ENCODE assay signal across 24 cellular contexts in the genomic region with DNA sequence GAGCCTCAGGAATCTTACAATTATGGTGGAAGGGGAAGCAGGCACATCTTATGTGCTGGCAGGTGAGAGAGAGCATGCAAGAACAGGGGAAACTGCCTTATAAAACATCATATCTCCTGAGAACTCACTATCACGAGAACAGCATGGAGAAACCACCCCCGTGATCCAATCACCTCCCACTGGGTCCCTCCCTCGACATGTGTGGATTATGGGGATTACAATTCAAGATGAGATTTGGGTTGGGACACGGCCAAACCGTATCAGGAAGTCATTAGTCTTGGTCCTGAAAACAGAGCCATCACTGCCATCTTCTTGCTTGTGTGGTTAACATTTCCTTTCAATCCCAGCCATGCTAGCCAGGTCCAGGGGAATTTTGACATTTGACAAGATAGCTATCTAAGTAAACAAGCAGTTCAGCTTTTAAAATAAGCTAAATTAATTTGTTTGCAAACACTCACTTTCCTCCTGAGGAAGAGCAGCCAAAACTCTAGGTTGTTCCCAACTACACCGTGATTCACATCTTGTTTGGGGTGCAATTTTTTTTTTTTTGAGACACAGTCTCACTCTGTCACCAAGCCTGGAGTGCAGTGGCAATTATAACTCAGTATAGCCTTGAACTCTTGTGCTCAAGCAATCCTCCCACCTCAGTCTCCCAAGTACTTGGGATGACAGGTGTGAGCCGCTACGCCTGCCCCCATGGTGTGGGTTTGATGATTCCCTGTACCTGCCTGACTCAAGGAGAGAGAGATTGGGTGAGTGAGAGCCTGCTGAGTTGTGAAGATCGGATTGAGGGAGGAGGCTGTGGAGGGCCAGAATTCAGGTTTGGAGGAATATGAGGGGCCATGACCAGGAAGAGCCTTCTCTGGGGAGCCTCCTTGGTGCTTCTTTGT. TPM values are rescaled to one million over a fixed set of nuclear protein-coding genes. Genes with fewer than 3 reads are reported as not detected.
"Had no signal": no experiment of that assay in that cellular context is flagged by ENCODE, and none has a peak within 500 bp of the region (broad histone marks: within the 10 kb centered on the region; RNA-seq: fewer than 3 reads in every experiment).

No MANE protein-coding gene starts in this region.

- DNase-seq: dermis blood vessel endothelial cell; esophagus squamous epithelium; foreskin fibroblast; kidney; left cardiac atrium; left ventricle myocardium inferior; lower lobe of right lung; ovary; retina; right lobe of liver; stimulated activated CD4-positive, alpha-beta T cell treated with anti-CD3 and anti-CD28 coated beads, Interleukin-4, amount 100 ng/mL, for 1 hour; stimulated activated CD8-positive, alpha-beta memory T cell treated with anti-CD3 and anti-CD28 coated beads, Interleukin-4, amount 100 ng/mL, for 48 hours; tibial artery; upper lobe of right lung had no signal

- H3K36me3 Mint-ChIP-seq: memory B cell; mesothelial cell of epicardium; natural killer cell treated with Interleukin-12 subunit alpha and Interleukin-12 subunit beta and Interleukin-15 and Interleukin-18, amount 100 ng/mL, for 72 hours; neural progenitor cell; stimulated activated effector memory CD8-positive, alpha-beta T cell treated with anti-CD3 and anti-CD28 coated beads, Interleukin-12 subunit alpha, Interleukin-12 subunit beta, amount 100 ng/mL, for 72 hours had no signal

- H3K27ac ChIP-seq: esophagus squamous epithelium, gastroesophageal sphincter, hepatocyte, left ventricle myocardium inferior, lower lobe of right lung, neural progenitor cell, ovary, right lobe of liver, tibial artery, upper lobe of right lung, vagina had no signal

- H3K4me1 Mint-ChIP-seq: neural progenitor cell; stimulated activated effector memory CD8-positive, alpha-beta T cell treated with anti-CD3 and anti-CD28 coated beads, Interleukin-12 subunit alpha, Interleukin-12 subunit beta, amount 100 ng/mL, for 72 hours had no signal

- H3K4me3 ChIP-seq: esophagus squamous epithelium, gastroesophageal sphincter, hepatocyte, left ventricle myocardium inferior, lower lobe of right lung, neural progenitor cell, ovary, right lobe of liver, tibial artery, upper lobe of right lung, vagina had no signal

- H3K4me3 Mint-ChIP-seq: memory B cell; mesothelial cell of epicardium; natural killer cell treated with Interleukin-12 subunit alpha and Interleukin-12 subunit beta and Interleukin-15 and Interleukin-18, amount 100 ng/mL, for 72 hours; neural progenitor cell; stimulated activated effector memory CD8-positive, alpha-beta T cell treated with anti-CD3 and anti-CD28 coated beads, Interleukin-12 subunit alpha, Interleukin-12 subunit beta, amount 100 ng/mL, for 72 hours; stimulated activated naive CD8-positive, alpha-beta T cell treated with anti-CD3 and anti-CD28 coated beads, Interleukin-15, Interleukin-2, amounts not matched to agents 100 ng/mL and 50 ng/mL, for 24 hours had no signal

- H3K27ac Mint-ChIP-seq: memory B cell; mesothelial cell of epicardium; natural killer cell treated with Interleukin-12 subunit alpha and Interleukin-12 subunit beta and Interleukin-15 and Interleukin-18, amount 100 ng/mL, for 72 hours; neural progenitor cell; progenitor cell of endocrine pancreas; stimulated activated effector memory CD8-positive, alpha-beta T cell treated with anti-CD3 and anti-CD28 coated beads, Interleukin-12 subunit alpha, Interleukin-12 subunit beta, amount 100 ng/mL, for 72 hours; stimulated activated naive CD8-positive, alpha-beta T cell treated with anti-CD3 and anti-CD28 coated beads, Interleukin-15, Interleukin-2, amounts not matched to agents 100 ng/mL and 50 ng/mL, for 24 hours had no signal

- ATAC-seq: gastroesophageal sphincter; left cardiac atrium; lower lobe of right lung; right lobe of liver; stimulated activated effector memory CD8-positive, alpha-beta T cell treated with anti-CD3 and anti-CD28 coated beads, Interleukin-12 subunit alpha, Interleukin-12 subunit beta, amount 100 ng/mL, for 72 hours; upper lobe of right lung had no signal

- H3K9me3 Mint-ChIP-seq: memory B cell; mesothelial cell of epicardium; natural killer cell treated with Interleukin-12 subunit alpha and Interleukin-12 subunit beta and Interleukin-15 and Interleukin-18, amount 100 ng/mL, for 72 hours; neural progenitor cell; stimulated activated effector memory CD8-positive, alpha-beta T cell treated with anti-CD3 and anti-CD28 coated beads, Interleukin-12 subunit alpha, Interleukin-12 subunit beta, amount 100 ng/mL, for 72 hours; stimulated activated naive CD8-positive, alpha-beta T cell treated with anti-CD3 and anti-CD28 coated beads, Interleukin-15, Interleukin-2, amounts not matched to agents 100 ng/mL and 50 ng/mL, for 24 hours had no signal

RNA-seq across cellular contexts. Expression of a gene that starts 13.0 kb away (rescaled TPM):
- total RNA-seq: dermis blood vessel endothelial cell, right lobe of liver had no signal
